ENCODE assay signal across 8 cellular contexts in genomic region chr19:38850976-38851621, GRCh38. TPM values are rescaled to one million over a fixed set of nuclear protein-coding genes. Genes with fewer than 3 reads are reported as not detected.
DNase-seq lines count a peak whose midpoint lies in the region; ATAC-seq and TF ChIP-seq lines count a peak whose summit lies in the region.

No MANE protein-coding gene starts in this region.

- H3K27ac ChIP-seq in GM23248 = peak overlapping the region; percentile 97
- H3K27ac ChIP-seq in tibial artery = peak overlapping the region; percentile 91 to 97

- H3K4me3 ChIP-seq in GM23248 (peak overlapping the region; percentile 97), mononuclear cell (ENCODE audit: low read length) (peak overlapping the region; percentile 80), tibial artery (peak overlapping the region; percentile 58 to 77)

- peak overlapping the region; percentile 67 for H2AFZ ChIP-seq in GM23248

- H3K9me3 Mint-ChIP-seq in T-helper 2 cell treated with Interferon-gamma antibody and Interleukin-4, amounts not matched to agents 5 μg/mL and 100 μg/mL, for 36 hours = no peaks in the 10 kb centered on the region

- no peak for TF ChIP-seq CTCF in tibial artery (IDR thresholded peaks at IDR 0.05)

- intact Hi-C loops in tibial artery (cut with DNase I; ENCODE audit: low total_unique reads) = loop anchor here (2.0 kb wide), 1 partner anchor 202 kb away; no protein-coding TSS in a partner anchor

- peak overlapping the region; percentile 86 for H3K4me3 Mint-ChIP-seq in T-helper 2 cell treated with Interferon-gamma antibody and Interleukin-4, amounts not matched to agents 5 μg/mL and 100 μg/mL, for 36 hours

- H3K4me2 ChIP-seq in GM23248 (ENCODE audit: unreplicated experiment) = peak overlapping the region; percentile 100

- H3K9ac ChIP-seq in GM23248 = peak overlapping the region; percentile 95

- H3F3A ChIP-seq in GM23248 (ENCODE audit: insufficient read depth) = peaks cover 24% of the 10 kb centered on the region

- H3K4me1 ChIP-seq in GM23248 (ENCODE audit: insufficient read depth) (peaks cover 13% of the 10 kb centered on the region; the same call in 1 of the 2 replicates), mononuclear cell (ENCODE audit: insufficient read depth, low read length) (peaks cover 52% of the 10 kb centered on the region), tibial artery (peaks cover 0 to 48% (median 35%) of the 10 kb centered on the region in 4 donors)

- DNase-seq in GM23248 = peak; percentile 40
- no peak for DNase-seq in T-helper 2 cell treated with Interferon-gamma antibody and Interleukin-4, amounts not matched to agents 5 μg/mL and 100 μg/mL, for 36 hours (ENCODE audit: low spot score)
- DNase-seq in ecto neural progenitor cell (ENCODE audit: low spot score) = peak; percentile 77
- peak in 1 of 2 donors; percentile 75 for DNase-seq in tibial artery

- ATAC-seq in GM21717 (IDR thresholded peaks at IDR 0.05; ENCODE audit: unreplicated experiment) (no peak), HG02970 (IDR thresholded peaks at IDR 0.05; ENCODE audit: low FRiP score, unreplicated experiment) (no peak), GM19395 (IDR thresholded peaks at IDR 0.05; ENCODE audit: unreplicated experiment) (no peak)

- H3K36me3 Mint-ChIP-seq in T-helper 2 cell treated with Interferon-gamma antibody and Interleukin-4, amounts not matched to agents 5 μg/mL and 100 μg/mL, for 36 hours (ENCODE audit: low read depth) = peaks cover 29% of the 10 kb centered on the region

- in situ Hi-C loops in GM23248 (cut with MboI) = no loop called here

- H3K36me3 ChIP-seq in GM23248 (ENCODE audit: low read depth) (peaks cover 12% of the 10 kb centered on the region), tibial artery (peaks cover 15 to 20% (median 15%) of the 10 kb centered on the region in 3 donors)

- peaks cover 7% of the 10 kb centered on the region; the same call in 1 of the 2 replicates for H4K20me1 ChIP-seq in GM23248 (ENCODE audit: insufficient read depth)

- no peaks in the 10 kb centered on the region for H3K27me3 Mint-ChIP-seq in T-helper 2 cell treated with Interferon-gamma antibody and Interleukin-4, amounts not matched to agents 5 μg/mL and 100 μg/mL, for 36 hours (ENCODE audit: low read depth)

- no peaks in the 10 kb centered on the region for H3K9me2 ChIP-seq in GM23248 (ENCODE audit: insufficient read depth)

- H3K27me3 ChIP-seq in GM23248 (replicated peaks; ENCODE audit: insufficient read depth) = no peaks in the 10 kb centered on the region
- H3K27me3 ChIP-seq in mononuclear cell (ENCODE audit: insufficient read depth, low read length) = no peaks in the 10 kb centered on the region
- no peaks in the 10 kb centered on the region for H3K27me3 ChIP-seq in tibial artery

- peak overlapping the region; percentile 100 for H3K27ac Mint-ChIP-seq in T-helper 2 cell treated with Interferon-gamma antibody and Interleukin-4, amounts not matched to agents 5 μg/mL and 100 μg/mL, for 36 hours

- H3K4me1 Mint-ChIP-seq in T-helper 2 cell treated with Interferon-gamma antibody and Interleukin-4, amounts not matched to agents 5 μg/mL and 100 μg/mL, for 36 hours (ENCODE audit: low read depth) = peaks cover 37% of the 10 kb centered on the region

- 1 to 2% methylated on average over 38 to 40 of the region's 40 CpGs for WGBS in GM23248 (ENCODE audit: low coverage in 1 of 2, low lambda C conversion rate in 2 of 2, missing lambda C conversion rate in 2 of 2), 2 experiments

- H3K79me2 ChIP-seq in GM23248 (ENCODE audit: insufficient read depth) = peaks cover 31% of the 10 kb centered on the region

- H3K9me3 ChIP-seq in GM23248 (ENCODE audit: low read depth) (no peaks in the 10 kb centered on the region), mononuclear cell (ENCODE audit: low read depth, low read length) (no peaks in the 10 kb centered on the region), tibial artery (no peaks in the 10 kb centered on the region)

RNA-seq across cellular contexts. Expression of gene HNRNPL, which starts 1.3 kb away (rescaled TPM):
- 208 and 245 TPM in 2 replicates for total RNA-seq in GM23248 (2014; rRNA removed; shearing (Covaris generic))
- 123 and 126 TPM in 2 replicates for polyA plus RNA-seq in GM23248 (2016; fragmentation: Nextera tagmentation; extraction: Ambion mirVana)
- total RNA-seq in mononuclear cell = 304 TPM

RNA-seq across cellular contexts. Expression of gene ECH1, which starts 19.5 kb away (rescaled TPM):
- 29.7 and 31.6 TPM in 2 replicates for total RNA-seq in GM23248 (2014; rRNA removed; shearing (Covaris generic))
- 106 and 107 TPM in 2 replicates for polyA plus RNA-seq in GM23248 (2016; fragmentation: Nextera tagmentation; extraction: Ambion mirVana)
- 14.3 TPM for total RNA-seq in mononuclear cell

RNA-seq across cellular contexts. Expression of gene RINL, which starts 27.0 kb away (rescaled TPM):
- total RNA-seq in GM23248 (2014; rRNA removed; shearing (Covaris generic)) = 1.0 and 5.8 TPM in 2 replicates
- 2.0 and 2.6 TPM in 2 replicates for polyA plus RNA-seq in GM23248 (2016; fragmentation: Nextera tagmentation; extraction: Ambion mirVana)
- total RNA-seq in mononuclear cell = 8.1 TPM

RNA-seq across cellular contexts. Expression of gene LGALS4, which starts 38.4 kb away (rescaled TPM):
- total RNA-seq in GM23248 (2014; rRNA removed; shearing (Covaris generic)) = not detected in 2 replicates
- polyA plus RNA-seq in GM23248 (2016; fragmentation: Nextera tagmentation; extraction: Ambion mirVana) = 0.19 TPM in 1 of 2 replicates, not detected in the other
- total RNA-seq in mononuclear cell = 0.21 TPM

RNA-seq across cellular contexts. Expression of gene SIRT2, which starts 48.3 kb away (rescaled TPM):
- total RNA-seq in GM23248 (2014; rRNA removed; shearing (Covaris generic)) = 57.9 and 64.4 TPM in 2 replicates
- polyA plus RNA-seq in GM23248 (2016; fragmentation: Nextera tagmentation; extraction: Ambion mirVana) = 41.3 and 44.7 TPM in 2 replicates
- 50.7 TPM for total RNA-seq in mononuclear cell
